ENCODE assay signal across 15 cellular contexts in the genomic region with DNA sequence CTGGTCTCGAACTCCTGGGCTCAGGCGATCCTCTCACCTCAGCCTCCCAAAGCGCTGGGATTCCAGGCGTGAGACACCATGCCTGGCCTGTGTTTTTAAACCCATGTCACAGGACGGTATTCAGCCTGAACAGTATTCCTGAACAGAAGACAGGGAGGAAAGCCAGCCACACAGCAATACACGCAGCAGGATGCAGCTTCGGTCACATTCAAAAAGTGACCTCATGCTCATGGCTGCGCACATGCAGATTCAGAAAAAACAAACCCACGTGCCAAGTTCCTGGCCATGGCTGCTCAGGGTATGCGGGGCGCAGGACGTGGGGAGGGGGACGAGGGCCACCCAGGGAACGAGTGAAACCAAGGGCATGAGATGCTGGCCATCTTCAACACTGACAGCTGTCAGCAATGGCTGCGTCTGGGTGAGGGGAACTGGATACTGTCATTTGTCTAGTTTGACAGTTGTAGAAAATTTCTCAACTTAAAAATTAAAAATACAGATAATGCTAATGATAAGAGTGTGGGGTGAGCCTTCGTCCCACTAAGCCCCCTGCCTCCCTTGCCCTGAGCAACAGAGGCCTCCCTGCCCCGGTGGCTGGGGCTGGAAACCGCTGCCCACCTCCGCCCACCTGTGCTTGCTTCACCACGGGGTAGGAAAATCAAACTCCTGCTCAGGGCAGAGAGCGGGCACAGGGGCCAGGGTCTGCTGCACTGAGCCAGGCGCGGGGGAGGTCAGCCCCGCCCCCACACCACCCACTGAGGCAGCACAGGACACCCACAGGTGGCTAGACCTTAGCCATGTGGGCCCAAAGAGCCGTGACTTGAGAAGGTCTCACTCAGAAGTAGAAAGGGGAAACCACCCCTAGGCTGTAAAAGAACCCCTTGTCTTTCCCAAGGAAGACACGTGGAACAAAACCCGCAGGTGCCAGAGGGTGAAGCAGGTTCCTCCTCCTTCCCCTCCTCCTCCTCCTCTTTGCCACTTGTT.
DNase-seq lines count a peak whose midpoint lies in the region; ATAC-seq and TF ChIP-seq lines count a peak whose summit lies in the region.
"Had no signal": no experiment of that assay in that cellular context is flagged by ENCODE, and none has a peak within 500 bp of the region (broad histone marks: within the 10 kb centered on the region; RNA-seq: fewer than 3 reads in every experiment).

No MANE protein-coding gene starts in this region.

- POLR2A ChIA-PET in WTC11 (lab: Charles Lee), result no interaction called here
- POLR2A ChIA-PET in PC-3 (lab: Charles Lee; ENCODE audit: unreplicated experiment), result no interaction called here
- POLR2A ChIA-PET in activated CD4-positive, alpha-beta T cell treated with anti-CD3 and anti-CD28 coated beads, Interleukin-2, amount 10 ng/mL, durations not matched to agents 7 days and 5 days (lab: Charles Lee), result no interaction called here

- peak in 2 of 3 donors; percentile 33 to 70 for DNase-seq in right cardiac atrium
- DNase-seq in left ventricle myocardium inferior, result no peak
- DNase-seq in WTC11 (ENCODE audit: low spot score), result no peak
- no peak for DNase-seq in PC-3
- DNase-seq in central memory CD4-positive, alpha-beta T cell, result no peak
- no peak for DNase-seq in KG1 (lab: John Stamatoyannopoulos, UW)
- no peak for DNase-seq in activated CD4-positive, alpha-beta T cell treated with anti-CD3 and anti-CD28 coated beads, Interleukin-2, amount 10 ng/mL, durations not matched to agents 7 days and 5 days
- DNase-seq: colonic mucosa; GOT3; MV-4-11; NK-92 treated with Interleukin-12 subunit alpha and Interleukin-12 subunit beta, amount 100 ng/mL, for 24 hours; thyroid gland had no signal

- BruUV-seq in PC-3 (replicated peaks; lab: Mats Ljungman, UMichigan), result no TSS peak

- ATAC-seq in right cardiac atrium (peak in 1 of 2 donors; percentile 17), HG02852 (IDR thresholded peaks at IDR 0.05; ENCODE audit: unreplicated experiment) (peak; percentile 58), WTC11 (no peak), PC-3 (no peak)

- no peaks in the 10 kb centered on the region for H3K79me2 ChIP-seq in PC-3 (ENCODE audit: low read length)

- no peaks in the 10 kb centered on the region for H3K27me3 Mint-ChIP-seq in WTC11 (ENCODE audit: low read depth)
- H3K27me3 Mint-ChIP-seq in activated CD4-positive, alpha-beta T cell treated with anti-CD3 and anti-CD28 coated beads, Interleukin-2, amount 10 ng/mL, durations not matched to agents 7 days and 5 days, result no peaks in the 10 kb centered on the region
- H3K27me3 Mint-ChIP-seq: activated naive CD4-positive, alpha-beta T cell treated with anti-CD3 and anti-CD28 coated beads, Interleukin-2, amount 50 U/mL, for 24 hours had no signal

- 0 out of 2 replicates have a peak overlapping the region, but pooled peaks have one; percentile 68 for H3K27ac Mint-ChIP-seq in WTC11
- H3K27ac Mint-ChIP-seq in activated CD4-positive, alpha-beta T cell treated with anti-CD3 and anti-CD28 coated beads, Interleukin-2, amount 10 ng/mL, durations not matched to agents 7 days and 5 days, result no peak overlapping the region
- H3K27ac Mint-ChIP-seq: activated CD4-positive, alpha-beta memory T cell treated with anti-CD3 and anti-CD28 coated beads for 36 hours; activated naive CD4-positive, alpha-beta T cell treated with anti-CD3 and anti-CD28 coated beads, Interleukin-2, amount 50 U/mL, for 24 hours had no signal

- H3K4me1 ChIP-seq in right cardiac atrium (ENCODE audit: control insufficient read depth, insufficient read depth, low read length) (no peaks in the 10 kb centered on the region), left ventricle myocardium inferior (peaks cover 9% of the 10 kb centered on the region), PC-3 (ENCODE audit: insufficient read depth, low read length) (peaks cover 21% of the 10 kb centered on the region)
- H3K4me1 ChIP-seq: colonic mucosa, thyroid gland had no signal

- H3K27ac ChIP-seq in right cardiac atrium (ENCODE audit: low read length) (no peak overlapping the region), left ventricle myocardium inferior (replicated peaks) (no peak overlapping the region), PC-3 (ENCODE audit: low read length) (no peak overlapping the region)
- H3K27ac ChIP-seq: colonic mucosa, thyroid gland had no signal

- no peak overlapping the region for H3K9ac ChIP-seq in PC-3 (ENCODE audit: low read length)

- H4K20me1 ChIP-seq in PC-3 (ENCODE audit: low read length), result no peaks in the 10 kb centered on the region

- no peak overlapping the region for H2AFZ ChIP-seq in PC-3 (ENCODE audit: low read length)

- intact Hi-C loops in right cardiac atrium (cut with DNase I) (loop anchor here in 3 of 4 donors (5.0 to 10.0 kb wide), 4 partner anchors 125 to 737 kb away; no protein-coding TSS in a partner anchor), left ventricle myocardium inferior (cut with micrococcal nuclease) (no loop called here), PC-3 (cut with micrococcal nuclease) (loop anchor here (5.0 kb wide), 1 partner anchor 83 kb away; the partner anchor contains the start of gene SCARB1)

- TF ChIP-seq CTCF in left ventricle myocardium inferior (IDR thresholded peaks at IDR 0.05; ENCODE audit: borderline replicate concordance) (no peak), WTC11 (IDR thresholded peaks at IDR 0.05) (no peak), PC-3 (conservative IDR thresholded peaks at IDR 0.05; ENCODE audit: low read depth, low read length) (no peak)

- H3K4me3 ChIP-seq in right cardiac atrium (ENCODE audit: low read length) (no peak overlapping the region), left ventricle myocardium inferior (no peak overlapping the region), PC-3 (ENCODE audit: low read length) (no peak overlapping the region)
- H3K4me3 ChIP-seq: colonic mucosa, thyroid gland had no signal

- no peak overlapping the region for H3K4me3 Mint-ChIP-seq in WTC11
- H3K4me3 Mint-ChIP-seq in activated CD4-positive, alpha-beta T cell treated with anti-CD3 and anti-CD28 coated beads, Interleukin-2, amount 10 ng/mL, durations not matched to agents 7 days and 5 days, result no peak overlapping the region
- H3K4me3 Mint-ChIP-seq: activated CD4-positive, alpha-beta memory T cell treated with anti-CD3 and anti-CD28 coated beads for 36 hours; activated naive CD4-positive, alpha-beta T cell treated with anti-CD3 and anti-CD28 coated beads, Interleukin-2, amount 50 U/mL, for 24 hours had no signal

- H3K9me3 Mint-ChIP-seq in WTC11, result no peaks in the 10 kb centered on the region
- no peaks in the 10 kb centered on the region for H3K9me3 Mint-ChIP-seq in activated CD4-positive, alpha-beta T cell treated with anti-CD3 and anti-CD28 coated beads, Interleukin-2, amount 10 ng/mL, durations not matched to agents 7 days and 5 days
- H3K9me3 Mint-ChIP-seq: activated naive CD4-positive, alpha-beta T cell treated with anti-CD3 and anti-CD28 coated beads, Interleukin-2, amount 50 U/mL, for 24 hours had no signal

- H3K36me3 ChIP-seq in left ventricle myocardium inferior, result no peaks in the 10 kb centered on the region
- no peaks in the 10 kb centered on the region for H3K36me3 ChIP-seq in PC-3 (ENCODE audit: low read depth, low read length)
- H3K36me3 ChIP-seq: colonic mucosa, thyroid gland had no signal

- H3K4me1 Mint-ChIP-seq in WTC11, result peaks cover 2% of the 10 kb centered on the region; the same call in 1 of the 2 replicates
- peaks cover 13% of the 10 kb centered on the region for H3K4me1 Mint-ChIP-seq in activated CD4-positive, alpha-beta T cell treated with anti-CD3 and anti-CD28 coated beads, Interleukin-2, amount 10 ng/mL, durations not matched to agents 7 days and 5 days

- no peaks in the 10 kb centered on the region; the same call in 1 of the 2 replicates for H3K36me3 Mint-ChIP-seq in WTC11
- H3K36me3 Mint-ChIP-seq in activated CD4-positive, alpha-beta T cell treated with anti-CD3 and anti-CD28 coated beads, Interleukin-2, amount 10 ng/mL, durations not matched to agents 7 days and 5 days (ENCODE audit: low read depth), result no peaks in the 10 kb centered on the region
- H3K36me3 Mint-ChIP-seq: activated CD4-positive, alpha-beta memory T cell treated with anti-CD3 and anti-CD28 coated beads for 36 hours; activated naive CD4-positive, alpha-beta T cell treated with anti-CD3 and anti-CD28 coated beads, Interleukin-2, amount 50 U/mL, for 24 hours had no signal

- WGBS in right cardiac atrium, result 64% methylated on average over 27 of the region's 27 CpGs

- H3F3A ChIP-seq in PC-3 (ENCODE audit: low read length, unreplicated experiment), result peaks cover 7% of the 10 kb centered on the region

- no peaks in the 10 kb centered on the region for H3K9me3 ChIP-seq in right cardiac atrium (ENCODE audit: control insufficient read depth, low read length)
- no peaks in the 10 kb centered on the region for H3K9me3 ChIP-seq in left ventricle myocardium inferior (replicated peaks)
- no peaks in the 10 kb centered on the region for H3K9me3 ChIP-seq in PC-3 (ENCODE audit: low read length)
- H3K9me3 ChIP-seq: colonic mucosa, thyroid gland had no signal

- no peaks in the 10 kb centered on the region for H3K9me2 ChIP-seq in PC-3 (replicated peaks; ENCODE audit: low read length)

- H3K27me3 ChIP-seq in right cardiac atrium (ENCODE audit: control insufficient read depth, insufficient read depth), result no peaks in the 10 kb centered on the region
- no peaks in the 10 kb centered on the region for H3K27me3 ChIP-seq in left ventricle myocardium inferior (ENCODE audit: low read depth)
- no peaks in the 10 kb centered on the region for H3K27me3 ChIP-seq in PC-3 (ENCODE audit: low read length)
- H3K27me3 ChIP-seq: colonic mucosa, thyroid gland had no signal

- CTCF ChIA-PET in WTC11 (lab: Charles Lee) (no interaction called here), PC-3 (lab: Charles Lee) (no interaction called here)
- CTCF ChIA-PET in activated CD4-positive, alpha-beta T cell treated with anti-CD3 and anti-CD28 coated beads, Interleukin-2, amount 10 ng/mL, durations not matched to agents 7 days and 5 days (lab: Charles Lee), result no interaction called here

- H3K4me2 ChIP-seq in PC-3 (ENCODE audit: low read length), result no peak overlapping the region

TF ChIP-seq in WTC11, 78 proteins besides CTCF, POLR2A, EP300 and RAD21 (continues in another document):
- TF ChIP-seq ZBTB21 (CRISPR knock-in tag; IDR thresholded peaks at IDR 0.05; ENCODE audit: borderline replicate concordance) (no peak), PREB (CRISPR knock-in tag; IDR thresholded peaks at IDR 0.05; ENCODE audit: borderline replicate concordance) (no peak)

Comparison
In these comparisons a context has a peak if more than half of its experiments do, and no peak if none do; other contexts are left out.
1. DNase-seq: peak in right cardiac atrium (2 of 3); none in left ventricle myocardium inferior (single experiment), WTC11 (single experiment), PC-3 (single experiment), central memory CD4-positive, alpha-beta T cell (single experiment), KG1 (single experiment) and activated CD4-positive, alpha-beta T cell treated with anti-CD3 and anti-CD28 coated beads, Interleukin-2, amount 10 ng/mL, durations not matched to agents 7 days and 5 days (single experiment).